In genomic region chr14:90580381-90581335, GRCh38 we compare ENCODE assay signal across 19 cellular contexts.
DNase-seq lines count a peak whose midpoint lies in the region; ATAC-seq and TF ChIP-seq lines count a peak whose summit lies in the region.
"Had no signal": no experiment of that assay in that cellular context is flagged by ENCODE, and none has a peak within 500 bp of the region (broad histone marks: within the 10 kb centered on the region; RNA-seq: fewer than 3 reads in every experiment).

No MANE protein-coding gene starts in this region.

- POLR2A ChIA-PET in activated naive CD8-positive, alpha-beta T cell treated with anti-CD3 and anti-CD28 coated beads, Interleukin-2, amount 10 ng/mL, durations not matched to agents 7 days and 5 days (lab: Charles Lee) = no interaction called here

- no peaks in the 10 kb centered on the region for H3K4me1 Mint-ChIP-seq in activated naive CD8-positive, alpha-beta T cell treated with anti-CD3 and anti-CD28 coated beads, Interleukin-2, amount 10 ng/mL, durations not matched to agents 7 days and 5 days
- H3K4me1 Mint-ChIP-seq in activated naive CD8-positive, alpha-beta T cell treated with anti-CD3 and anti-CD28 coated beads, Interleukin-2, amount 50 U/mL, for 24 hours = no peaks in the 10 kb centered on the region
- H3K4me1 Mint-ChIP-seq in glutamatergic neuron (ENCODE audit: low read depth, unreplicated experiment) = peaks cover 15% of the 10 kb centered on the region

- H3K9me3 Mint-ChIP-seq in activated naive CD8-positive, alpha-beta T cell treated with anti-CD3 and anti-CD28 coated beads, Interleukin-2, amount 10 ng/mL, durations not matched to agents 7 days and 5 days = no peaks in the 10 kb centered on the region
- no peaks in the 10 kb centered on the region for H3K9me3 Mint-ChIP-seq in activated naive CD8-positive, alpha-beta T cell treated with anti-CD3 and anti-CD28 coated beads, Interleukin-2, amount 50 U/mL, for 24 hours
- peaks cover 3% of the 10 kb centered on the region for H3K9me3 Mint-ChIP-seq in glutamatergic neuron (ENCODE audit: unreplicated experiment)
- H3K9me3 Mint-ChIP-seq: activated naive CD4-positive, alpha-beta T cell treated with anti-CD3 and anti-CD28 coated beads for 36 hours; type B pancreatic cell had no signal

- no peak overlapping the region for H3K27ac ChIP-seq in upper lobe of right lung
- H3K27ac ChIP-seq: breast epithelium, RWPE1 had no signal

- ATAC-seq in activated naive CD8-positive, alpha-beta T cell treated with anti-CD3 and anti-CD28 coated beads, Interleukin-2, amount 10 ng/mL, durations not matched to agents 7 days and 5 days (ENCODE audit: low read depth) = no peak
- ATAC-seq in activated naive CD8-positive, alpha-beta T cell treated with anti-CD3 and anti-CD28 coated beads, Interleukin-2, amount 50 U/mL, for 24 hours = no peak
- ATAC-seq in upper lobe of right lung = no peak
- ATAC-seq in GM18907 (IDR thresholded peaks at IDR 0.05; ENCODE audit: unreplicated experiment) = no peak
- ATAC-seq in GM21737 (IDR thresholded peaks at IDR 0.05; ENCODE audit: unreplicated experiment) = no peak

- H3K27ac Mint-ChIP-seq in activated naive CD8-positive, alpha-beta T cell treated with anti-CD3 and anti-CD28 coated beads, Interleukin-2, amount 10 ng/mL, durations not matched to agents 7 days and 5 days = no peak overlapping the region
- H3K27ac Mint-ChIP-seq in activated naive CD8-positive, alpha-beta T cell treated with anti-CD3 and anti-CD28 coated beads, Interleukin-2, amount 50 U/mL, for 24 hours = no peak overlapping the region
- no peak overlapping the region for H3K27ac Mint-ChIP-seq in glutamatergic neuron (ENCODE audit: unreplicated experiment)
- H3K27ac Mint-ChIP-seq: activated naive CD4-positive, alpha-beta T cell treated with anti-CD3 and anti-CD28 coated beads for 36 hours; type B pancreatic cell had no signal

- H3K4me3 Mint-ChIP-seq in activated naive CD8-positive, alpha-beta T cell treated with anti-CD3 and anti-CD28 coated beads, Interleukin-2, amount 10 ng/mL, durations not matched to agents 7 days and 5 days = no peak overlapping the region
- no peak overlapping the region for H3K4me3 Mint-ChIP-seq in activated naive CD8-positive, alpha-beta T cell treated with anti-CD3 and anti-CD28 coated beads, Interleukin-2, amount 50 U/mL, for 24 hours
- no peak overlapping the region for H3K4me3 Mint-ChIP-seq in glutamatergic neuron (ENCODE audit: unreplicated experiment)
- H3K4me3 Mint-ChIP-seq: activated naive CD4-positive, alpha-beta T cell treated with anti-CD3 and anti-CD28 coated beads for 36 hours; type B pancreatic cell had no signal

- H3K36me3 Mint-ChIP-seq in activated naive CD8-positive, alpha-beta T cell treated with anti-CD3 and anti-CD28 coated beads, Interleukin-2, amount 10 ng/mL, durations not matched to agents 7 days and 5 days = no peaks in the 10 kb centered on the region
- no peaks in the 10 kb centered on the region for H3K36me3 Mint-ChIP-seq in activated naive CD8-positive, alpha-beta T cell treated with anti-CD3 and anti-CD28 coated beads, Interleukin-2, amount 50 U/mL, for 24 hours (ENCODE audit: low read depth)
- H3K36me3 Mint-ChIP-seq in glutamatergic neuron (ENCODE audit: unreplicated experiment) = peaks cover 5% of the 10 kb centered on the region

- H3K27me3 ChIP-seq in upper lobe of right lung = no peaks in the 10 kb centered on the region
- H3K27me3 ChIP-seq: breast epithelium had no signal

- intact Hi-C loops in upper lobe of right lung (cut with DNase I) = no loop called here

- no peaks in the 10 kb centered on the region for H3K4me1 ChIP-seq in upper lobe of right lung
- H3K4me1 ChIP-seq: breast epithelium had no signal

- H3K27me3 Mint-ChIP-seq in activated naive CD8-positive, alpha-beta T cell treated with anti-CD3 and anti-CD28 coated beads, Interleukin-2, amount 10 ng/mL, durations not matched to agents 7 days and 5 days = no peaks in the 10 kb centered on the region
- H3K27me3 Mint-ChIP-seq in activated naive CD8-positive, alpha-beta T cell treated with anti-CD3 and anti-CD28 coated beads, Interleukin-2, amount 50 U/mL, for 24 hours = no peaks in the 10 kb centered on the region
- peaks cover 2% of the 10 kb centered on the region for H3K27me3 Mint-ChIP-seq in glutamatergic neuron (ENCODE audit: unreplicated experiment)
- H3K27me3 Mint-ChIP-seq: type B pancreatic cell had no signal

- DNase-seq in activated naive CD8-positive, alpha-beta T cell treated with anti-CD3 and anti-CD28 coated beads, Interleukin-2, amount 10 ng/mL, durations not matched to agents 7 days and 5 days = peak; percentile 20
- no peak for DNase-seq in activated naive CD8-positive, alpha-beta T cell treated with anti-CD3 and anti-CD28 coated beads, Interleukin-2, amount 50 U/mL, for 24 hours
- DNase-seq in NCI-H446 treated with DMSO at 0.1 percent for 48 hours (lab: John Stamatoyannopoulos, UW) = peak; percentile 54
- DNase-seq in glutamatergic neuron = peak; percentile 52
- DNase-seq in upper lobe of right lung = peak; percentile 51
- no peak for DNase-seq in HUDEP-2 (lab: John Stamatoyannopoulos, UW; ENCODE audit: unreplicated experiment in 76 of 76)
- DNase-seq: activated CD8-positive, alpha-beta memory T cell treated with anti-CD3 and anti-CD28 coated beads, Interleukin-2, amount 50 U/mL, for 4 hours; activated naive CD4-positive, alpha-beta T cell treated with anti-CD3 and anti-CD28 coated beads for 36 hours; GDM1; kidney; NCI-H1048; stimulated activated naive CD4-positive, alpha-beta T cell; T-helper 2 cell had no signal

- H3K36me3 ChIP-seq in upper lobe of right lung = no peaks in the 10 kb centered on the region
- H3K36me3 ChIP-seq: breast epithelium had no signal

- H3K4me3 ChIP-seq in upper lobe of right lung = no peak overlapping the region
- H3K4me3 ChIP-seq: breast epithelium, smooth muscle cell had no signal

- TF ChIP-seq CTCF in glutamatergic neuron (IDR thresholded peaks at IDR 0.05; ENCODE audit: partially characterized antibody, unreplicated experiment) (no peak), upper lobe of right lung (IDR thresholded peaks at IDR 0.05) (no peak)

- no peaks in the 10 kb centered on the region for H3K9me3 ChIP-seq in upper lobe of right lung
- H3K9me3 ChIP-seq: breast epithelium had no signal

Comparison
In these comparisons a context has a peak if more than half of its experiments do, and no peak if none do; other contexts are left out.
1. DNase-seq: peak in activated naive CD8-positive, alpha-beta T cell treated with anti-CD3 and anti-CD28 coated beads, Interleukin-2, amount 10 ng/mL, durations not matched to agents 7 days and 5 days (single experiment), NCI-H446 treated with DMSO at 0.1 percent for 48 hours (single experiment), glutamatergic neuron (single experiment) and upper lobe of right lung (single experiment); none in activated naive CD8-positive, alpha-beta T cell treated with anti-CD3 and anti-CD28 coated beads, Interleukin-2, amount 50 U/mL, for 24 hours (single experiment) and HUDEP-2 (0 of 76).